8 cellular contexts compared by ENCODE assay signal in the genomic region with DNA sequence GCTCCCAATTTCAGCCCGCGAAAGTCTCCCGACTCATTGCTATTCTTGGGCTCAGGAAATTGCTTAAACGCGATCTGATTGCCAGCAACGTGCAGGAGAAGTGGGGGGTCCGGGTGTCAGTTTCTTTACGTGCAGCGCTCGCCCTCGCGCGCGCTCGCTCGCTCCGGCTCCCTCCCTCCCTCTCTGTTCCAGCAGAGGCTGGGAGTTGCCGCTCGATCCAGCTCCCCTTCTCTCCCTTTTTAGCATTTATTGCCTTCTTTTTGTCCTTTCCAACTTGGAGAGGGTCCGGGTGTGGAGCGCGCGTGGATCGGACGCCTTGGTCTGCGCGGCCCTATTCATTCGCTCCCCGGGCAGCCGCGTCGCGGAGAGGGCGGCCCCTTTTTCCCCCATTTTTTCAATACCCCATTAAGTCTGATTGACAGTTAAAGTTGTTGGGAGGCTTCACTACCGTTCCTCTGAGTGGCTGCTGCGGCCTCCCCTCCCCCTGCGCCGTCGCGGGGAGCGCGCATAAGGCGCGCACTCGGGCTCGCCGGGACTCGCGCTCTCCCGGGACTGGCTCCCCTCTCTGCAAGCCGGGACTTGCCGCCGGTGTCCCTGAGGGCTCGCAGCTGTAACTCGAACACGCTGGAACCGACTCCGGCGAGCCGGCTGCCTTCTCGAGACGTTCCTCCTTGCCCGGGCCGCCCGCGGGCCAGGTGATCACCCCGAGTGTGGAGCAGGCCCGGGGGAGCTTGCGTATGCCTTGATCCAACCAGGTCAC. TPM values are rescaled to one million over a fixed set of nuclear protein-coding genes. Genes with fewer than 3 reads are reported as not detected.
DNase-seq lines count a peak whose midpoint lies in the region; ATAC-seq lines count a peak whose summit lies in the region.

Gene DHRS3, minus strand, starts transcription at position 310 of the 760 bp plus-strand sequence. CDS start 862 bp downstream, outside the sequence.

- peak within 1 kb of the TSS; percentile 46; the same call in 1 of the 2 replicates for H3K27ac ChIP-seq in BLaER1

- no peak for ATAC-seq in GM21529 (IDR thresholded peaks at IDR 0.05; ENCODE audit: unreplicated experiment)

- H3K9me3 ChIP-seq in BLaER1, result no peaks in the 10 kb centered on the region

- H3K4me2 ChIP-seq in BLaER1, result peak within 1 kb of the TSS; percentile 94

- DNase-seq in HCEC 1CT (peak; percentile 69), NCI-H774 (lab: John Stamatoyannopoulos, UW) (peak; percentile 39), mesenteric fat pad (ENCODE audit: low spot score) (no peak)
- peak; percentile 84 for DNase-seq in activated CD8-positive, alpha-beta memory T cell treated with anti-CD3 and anti-CD28 coated beads, Interleukin-2, amount 50 U/mL, for 48 hours
- peak; percentile 40 to 46 for DNase-seq in stimulated activated CD8-positive, alpha-beta memory T cell treated with anti-CD3 and anti-CD28 coated beads, Interleukin-2, amount 100 ng/mL, for 1 hour (ENCODE audit: low read depth in 2 of 2)

- peaks cover 13% of the 10 kb centered on the region for H4K20me1 ChIP-seq in BLaER1

- peaks cover 75% of the 10 kb centered on the region for H3K4me1 ChIP-seq in BLaER1

- no peaks in the 10 kb centered on the region for H3K36me3 ChIP-seq in BLaER1

- in situ Hi-C loops in endometrial microvascular endothelial cells (cut with HindIII; ENCODE audit: inconsistent ontology term, low pct_unique_long_range_greater_than_20kb, low sequenced_read_pairs), result no loop called here

- H3K4me3 ChIP-seq in BLaER1, result peak within 1 kb of the TSS; percentile 73

- peak within 1 kb of the TSS; percentile 61 for H3K9ac ChIP-seq in BLaER1

- H3K27me3 ChIP-seq in BLaER1, result peaks cover 51% of the 10 kb centered on the region

RNA-seq across cellular contexts. Expression of gene DHRS3, which starts in this region (rescaled TPM):
- total RNA-seq in endometrial microvascular endothelial cells (ENCODE audit: inconsistent ontology term) (55.8 TPM), mesenteric fat pad (495 TPM)
